In the genomic region with DNA sequence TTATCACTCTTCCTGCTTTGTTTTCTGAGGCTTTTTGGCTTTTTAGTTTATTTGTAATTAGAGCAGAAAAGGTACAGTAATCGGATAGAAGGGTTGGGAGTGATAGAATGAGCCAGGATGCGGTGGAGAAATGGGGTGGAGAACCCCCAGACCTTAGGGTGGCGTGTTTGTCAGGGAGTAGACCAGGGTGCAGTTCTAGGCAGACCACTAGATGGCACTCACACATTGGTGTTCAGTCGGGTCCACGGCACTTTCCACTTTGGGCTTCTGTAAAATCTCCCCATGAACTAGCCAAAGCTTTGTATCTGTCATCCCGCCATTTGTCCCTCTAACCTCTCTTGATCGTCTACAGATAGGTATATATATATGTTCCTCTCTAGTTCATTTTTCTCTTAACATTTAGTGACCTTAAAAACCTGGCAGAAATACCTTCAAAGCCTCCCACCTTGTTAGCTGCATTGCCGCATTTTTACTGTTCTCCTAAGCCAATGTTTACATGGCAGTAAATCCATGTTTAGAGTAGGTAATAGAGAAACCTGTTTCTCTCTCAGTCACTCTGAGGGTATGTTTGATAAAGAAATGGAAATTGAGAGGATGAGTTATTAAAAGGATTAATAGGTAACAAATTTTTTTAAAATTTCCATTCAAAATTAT, we compare ENCODE assay signal across 8 cellular contexts. TPM values are rescaled to one million over a fixed set of nuclear protein-coding genes. Genes with fewer than 3 reads are reported as not detected.
DNase-seq lines count a peak whose midpoint lies in the region; ATAC-seq and TF ChIP-seq lines count a peak whose summit lies in the region.

No MANE protein-coding gene starts in this region.

- H3K27me3 Mint-ChIP-seq in activated T-helper 1 cell treated with anti-CD3 and anti-CD28 coated beads, Interleukin-12 subunit alpha, Interleukin-12 subunit beta, Interleukin-2, Interleukin-4 antibody, amounts not matched to agents 30 ng/mL and 10 ng/mL and 1 ng/mL, durations not matched to agents 14 hours and 24 hours and 36 hours (ENCODE audit: insufficient read depth), result peaks cover 23% of the 10 kb centered on the region
- H3K27me3 Mint-ChIP-seq in neural crest cell (ENCODE audit: low read depth), result peaks cover 32% of the 10 kb centered on the region

- H3K36me3 Mint-ChIP-seq in activated T-helper 1 cell treated with anti-CD3 and anti-CD28 coated beads, Interleukin-12 subunit alpha, Interleukin-12 subunit beta, Interleukin-2, Interleukin-4 antibody, amounts not matched to agents 30 ng/mL and 10 ng/mL and 1 ng/mL, durations not matched to agents 14 hours and 24 hours and 36 hours (ENCODE audit: low read depth), result no peaks in the 10 kb centered on the region
- H3K36me3 Mint-ChIP-seq in neural crest cell (ENCODE audit: low read depth), result no peaks in the 10 kb centered on the region

- peak; percentile 59 for ATAC-seq in GM21737 (IDR thresholded peaks at IDR 0.05; ENCODE audit: unreplicated experiment)

- H3K9me3 Mint-ChIP-seq in activated T-helper 1 cell treated with anti-CD3 and anti-CD28 coated beads, Interleukin-12 subunit alpha, Interleukin-12 subunit beta, Interleukin-2, Interleukin-4 antibody, amounts not matched to agents 30 ng/mL and 10 ng/mL and 1 ng/mL, durations not matched to agents 14 hours and 24 hours and 36 hours, result no peaks in the 10 kb centered on the region
- no peaks in the 10 kb centered on the region for H3K9me3 Mint-ChIP-seq in neural crest cell

- H3K4me3 Mint-ChIP-seq in activated T-helper 1 cell treated with anti-CD3 and anti-CD28 coated beads, Interleukin-12 subunit alpha, Interleukin-12 subunit beta, Interleukin-2, Interleukin-4 antibody, amounts not matched to agents 30 ng/mL and 10 ng/mL and 1 ng/mL, durations not matched to agents 14 hours and 24 hours and 36 hours, result peak overlapping the region; percentile 57
- peak overlapping the region; percentile 81 for H3K4me3 Mint-ChIP-seq in neural crest cell

- TF ChIP-seq CTCF in LNCAP (IDR thresholded peaks at IDR 0.05) (peak; percentile 77), fibroblast of pulmonary artery (IDR thresholded peaks at IDR 0.05; ENCODE audit: low read length, missing control alignments) (no peak), neural crest cell (conservative IDR thresholded peaks at IDR 0.05) (peak; percentile 94)

- intact Hi-C loops in activated T-helper 1 cell treated with anti-CD3 and anti-CD28 coated beads, Interleukin-12 subunit alpha, Interleukin-12 subunit beta, Interleukin-2, Interleukin-4 antibody, amounts not matched to agents 30 ng/mL and 10 ng/mL and 1 ng/mL, durations not matched to agents 14 hours and 24 hours and 36 hours (cut with micrococcal nuclease), result loop anchor here (1.0 to 5.0 kb wide), 17 partner anchors 214 to 1471 kb away; a partner anchor contains a TSS

- peak; percentile 81 for DNase-seq in D341Med (ENCODE audit: low spot score)
- DNase-seq in RKO (ENCODE audit: low spot score), result peak; percentile 75
- peak; percentile 74 for DNase-seq in activated T-helper 1 cell treated with anti-CD3 and anti-CD28 coated beads, Interleukin-12 subunit alpha, Interleukin-12 subunit beta, Interleukin-2, Interleukin-4 antibody, amounts not matched to agents 30 ng/mL and 10 ng/mL and 1 ng/mL, durations not matched to agents 14 hours and 24 hours and 36 hours (ENCODE audit: low spot score)
- peak; percentile 81 for DNase-seq in fibroblast of pulmonary artery (ENCODE audit: low read depth)
- peak; percentile 88 for DNase-seq in neural crest cell (ENCODE audit: low read depth, low spot score)
- DNase-seq in stromal cell of bone marrow (ENCODE audit: low read depth), result peak; percentile 50

- peaks cover 44% of the 10 kb centered on the region for H3K4me1 Mint-ChIP-seq in activated T-helper 1 cell treated with anti-CD3 and anti-CD28 coated beads, Interleukin-12 subunit alpha, Interleukin-12 subunit beta, Interleukin-2, Interleukin-4 antibody, amounts not matched to agents 30 ng/mL and 10 ng/mL and 1 ng/mL, durations not matched to agents 14 hours and 24 hours and 36 hours (ENCODE audit: low read depth)
- peaks cover 44% of the 10 kb centered on the region for H3K4me1 Mint-ChIP-seq in neural crest cell

- H3K4me3 ChIP-seq in fibroblast of pulmonary artery (replicated peaks; ENCODE audit: low read depth, low read length), result no peak overlapping the region

- peak overlapping the region; percentile 9 for H3K27ac Mint-ChIP-seq in activated T-helper 1 cell treated with anti-CD3 and anti-CD28 coated beads, Interleukin-12 subunit alpha, Interleukin-12 subunit beta, Interleukin-2, Interleukin-4 antibody, amounts not matched to agents 30 ng/mL and 10 ng/mL and 1 ng/mL, durations not matched to agents 14 hours and 24 hours and 36 hours
- H3K27ac Mint-ChIP-seq in neural crest cell (ENCODE audit: unreplicated experiment), result no peak overlapping the region

RNA-seq across cellular contexts. Expression of a gene that starts 49.7 kb away (rescaled TPM):
- total RNA-seq in activated T-helper 1 cell treated with anti-CD3 and anti-CD28 coated beads, Interleukin-12 subunit alpha, Interleukin-12 subunit beta, Interleukin-2, Interleukin-4 antibody, amounts not matched to agents 30 ng/mL and 10 ng/mL and 1 ng/mL, durations not matched to agents 14 hours and 24 hours and 36 hours, result 1.8 and 2.1 TPM in 2 replicates
- total RNA-seq in neural crest cell, result 8.3 and 9.0 TPM in 2 replicates
